ENCODE assay signal across 13 cellular contexts in genomic region chr16:89473136-89473712, GRCh38. TPM values are rescaled to one million over a fixed set of nuclear protein-coding genes. Genes with fewer than 3 reads are reported as not detected.
DNase-seq lines count a peak whose midpoint lies in the region; ATAC-seq and TF ChIP-seq lines count a peak whose summit lies in the region.
"Had no signal": no experiment of that assay in that cellular context is flagged by ENCODE, and none has a peak within 500 bp of the region (broad histone marks: within the 10 kb centered on the region; RNA-seq: fewer than 3 reads in every experiment).

No MANE protein-coding gene starts in this region.

- H3K79me2 ChIP-seq in GM23338 (replicated peaks; ENCODE audit: insufficient read depth): peaks cover 100% of the 10 kb centered on the region
- peaks cover 100% of the 10 kb centered on the region for H3K79me2 ChIP-seq in mammary epithelial cell (ENCODE audit: insufficient read depth, low read length)

- H3K9me3 Mint-ChIP-seq in CD4-positive, alpha-beta T cell: peaks cover 2% of the 10 kb centered on the region
- no peaks in the 10 kb centered on the region; the same call in 2 of the 3 replicates for H3K9me3 Mint-ChIP-seq in GM23338
- H3K9me3 Mint-ChIP-seq in natural killer cell treated with Interleukin-12 subunit alpha and Interleukin-12 subunit beta and Interleukin-15 and Interleukin-18, amount 100 ng/mL, for 72 hours: no peaks in the 10 kb centered on the region
- H3K9me3 Mint-ChIP-seq: nephron had no signal

- ATAC-seq in CD4-positive, alpha-beta T cell (ENCODE audit: poor library complexity): no peak
- ATAC-seq in GM23338: no peak
- ATAC-seq in natural killer cell treated with Interleukin-12 subunit alpha and Interleukin-12 subunit beta and Interleukin-15 and Interleukin-18, amount 100 ng/mL, for 72 hours: no peak

- CTCF ChIA-PET in CD4-positive, alpha-beta T cell (lab: Charles Lee): no interaction called here
- CTCF ChIA-PET in mammary epithelial cell (lab: Charles Lee; ENCODE audit: low non-redundant PET): no interaction called here

- no peak overlapping the region for H3K9ac ChIP-seq in mammary epithelial cell (ENCODE audit: insufficient read depth, low read length)

- no peaks in the 10 kb centered on the region for H3K9me3 ChIP-seq in CD4-positive, alpha-beta T cell (ENCODE audit: control insufficient read depth, low read length)
- no peaks in the 10 kb centered on the region for H3K9me3 ChIP-seq in mammary epithelial cell (replicated peaks; ENCODE audit: insufficient read depth, low read length)

- no peak overlapping the region for H3K27ac ChIP-seq in CD4-positive, alpha-beta T cell (ENCODE audit: low read depth, low read length)
- H3K27ac ChIP-seq in GM23338 (ENCODE audit: low read depth) (peak overlapping the region; percentile 45; the same call in 1 of the 2 replicates), mammary epithelial cell (ENCODE audit: insufficient read depth, low read depth, low read length) (peak overlapping the region; percentile 93)
- H3K27ac ChIP-seq: brain microvascular endothelial cell, SK-N-MC had no signal

- intact Hi-C loops in CD4-positive, alpha-beta T cell (cut with DNase I, micrococcal nuclease): no loop called here
- intact Hi-C loops in mammary epithelial cell (cut with micrococcal nuclease): no loop called here

- in situ Hi-C loops in mammary epithelial cell (cut with MboI; ENCODE audit: low sequenced_read_pairs in 2 of 2): no loop called here

- H3K4me1 ChIP-seq in GM23338 (ENCODE audit: insufficient read depth) (peaks cover 50% of the 10 kb centered on the region), mammary epithelial cell (ENCODE audit: insufficient read depth, low read length) (peaks cover 71% of the 10 kb centered on the region)

- no peak overlapping the region for H3K4me2 ChIP-seq in GM23338
- peak overlapping the region; percentile 15 for H3K4me2 ChIP-seq in mammary epithelial cell (ENCODE audit: insufficient read depth, low read depth, low read length)

- H3K4me3 ChIP-seq in GM23338: no peak overlapping the region
- H3K4me3 ChIP-seq in mammary epithelial cell (replicated peaks in 1 of 3; ENCODE audit: insufficient read depth in 1 of 3, low read depth in 2 of 3, low read length in 3 of 3): no peak overlapping the region
- H3K4me3 ChIP-seq: SK-N-MC had no signal

- POLR2A ChIA-PET in CD4-positive, alpha-beta T cell (lab: Charles Lee): interaction anchor here (1.5 to 2.0 kb wide), 4 partner anchors 11 to 35 kb away, joined by 5 to 9 read pairs (median 8); partner anchors contain the start of gene SPG7

- H3F3A ChIP-seq in GM23338 (replicated peaks; ENCODE audit: low read depth): peaks cover 6% of the 10 kb centered on the region; the same call in 1 of the 2 replicates

- BruUV-seq in mammary epithelial cell (replicated peaks; lab: Mats Ljungman, UMichigan): no TSS peak

- H3K4me1 Mint-ChIP-seq in CD4-positive, alpha-beta T cell (ENCODE audit: low read depth): peaks cover 77% of the 10 kb centered on the region
- H3K4me1 Mint-ChIP-seq in GM23338: peaks cover 51% of the 10 kb centered on the region
- peaks cover 56 to 60% of the 10 kb centered on the region in 2 donors for H3K4me1 Mint-ChIP-seq in natural killer cell treated with Interleukin-12 subunit alpha and Interleukin-12 subunit beta and Interleukin-15 and Interleukin-18, amount 100 ng/mL, for 72 hours (ENCODE audit: low read depth in 2 of 2)

- H4K20me1 ChIP-seq in GM23338 (replicated peaks; ENCODE audit: insufficient read depth): peaks cover 97% of the 10 kb centered on the region
- peaks cover 15% of the 10 kb centered on the region for H4K20me1 ChIP-seq in mammary epithelial cell (ENCODE audit: insufficient read depth, low read length)

- no peak for TF ChIP-seq CTCF in CD4-positive, alpha-beta T cell (IDR thresholded peaks at IDR 0.05)
- TF ChIP-seq CTCF in GM23338 (conservative IDR thresholded peaks at IDR 0.05; ENCODE audit: low read depth in 2 of 2): no peak
- no peak for TF ChIP-seq CTCF in mammary epithelial cell (conservative IDR thresholded peaks at IDR 0.05 in 1 of 2, IDR thresholded peaks at IDR 0.05 in 1 of 2; ENCODE audit: extremely low read depth in 1 of 2, insufficient read depth in 1 of 2, low read depth in 1 of 2, low read length in 2 of 2)

- DNase-seq in CD4-positive, alpha-beta T cell: no peak
- no peak for DNase-seq in GM23338 (ENCODE audit: low spot score)
- no peak for DNase-seq in mammary epithelial cell
- no peak for DNase-seq in natural killer cell treated with Interleukin-12 subunit alpha and Interleukin-12 subunit beta and Interleukin-15 and Interleukin-18, amount 100 ng/mL, for 72 hours (ENCODE audit: low spot score)
- no peak for DNase-seq in cerebellar nuclear complex (lab: John Stamatoyannopoulos, UW)
- no peak for DNase-seq in NOMO-1 treated with DMSO at 0.1 percent for 48 hours (lab: John Stamatoyannopoulos, UW; ENCODE audit: unreplicated experiment)
- DNase-seq in stimulated activated CD4-positive, alpha-beta T cell treated with anti-CD3 and anti-CD28 coated beads, Interleukin-15, amount 100 ng/mL, for 24 hours: no peak
- DNase-seq: H7; left colon; NK-92 treated with Interleukin-12 subunit alpha and Interleukin-12 subunit beta, amount 100 ng/mL, for 24 hours had no signal

- no peaks in the 10 kb centered on the region for H3K27me3 Mint-ChIP-seq in CD4-positive, alpha-beta T cell
- peaks cover 8% of the 10 kb centered on the region for H3K27me3 Mint-ChIP-seq in GM23338 (ENCODE audit: insufficient read depth, low read depth, poor library complexity)
- H3K27me3 Mint-ChIP-seq in natural killer cell treated with Interleukin-12 subunit alpha and Interleukin-12 subunit beta and Interleukin-15 and Interleukin-18, amount 100 ng/mL, for 72 hours: no peaks in the 10 kb centered on the region

- no peak overlapping the region for H2AFZ ChIP-seq in GM23338
- no peak overlapping the region for H2AFZ ChIP-seq in mammary epithelial cell (ENCODE audit: low read depth, low read length)

- H3K36me3 Mint-ChIP-seq in CD4-positive, alpha-beta T cell (ENCODE audit: low read depth): peaks cover 17% of the 10 kb centered on the region
- H3K36me3 Mint-ChIP-seq in GM23338 (ENCODE audit: low read depth): peaks cover 8% of the 10 kb centered on the region
- H3K36me3 Mint-ChIP-seq in natural killer cell treated with Interleukin-12 subunit alpha and Interleukin-12 subunit beta and Interleukin-15 and Interleukin-18, amount 100 ng/mL, for 72 hours: no peaks in the 10 kb centered on the region

- H3K27ac Mint-ChIP-seq in CD4-positive, alpha-beta T cell: peak overlapping the region; percentile 71
- no peak overlapping the region for H3K27ac Mint-ChIP-seq in GM23338
- H3K27ac Mint-ChIP-seq in natural killer cell treated with Interleukin-12 subunit alpha and Interleukin-12 subunit beta and Interleukin-15 and Interleukin-18, amount 100 ng/mL, for 72 hours: peak overlapping the region; percentile 44 to 80
- H3K27ac Mint-ChIP-seq: nephron had no signal

- H3K27me3 ChIP-seq in CD4-positive, alpha-beta T cell (ENCODE audit: control insufficient read depth, insufficient read depth, low read length): no peaks in the 10 kb centered on the region
- H3K27me3 ChIP-seq in GM23338 (ENCODE audit: insufficient read depth): no peaks in the 10 kb centered on the region
- H3K27me3 ChIP-seq in mammary epithelial cell (ENCODE audit: insufficient read depth, low read length): no peaks in the 10 kb centered on the region
- H3K27me3 ChIP-seq: brain microvascular endothelial cell had no signal

- peak overlapping the region; percentile 72 for H3K4me3 Mint-ChIP-seq in CD4-positive, alpha-beta T cell
- H3K4me3 Mint-ChIP-seq in GM23338: no peak overlapping the region
- peak overlapping the region; percentile 57 for H3K4me3 Mint-ChIP-seq in natural killer cell treated with Interleukin-12 subunit alpha and Interleukin-12 subunit beta and Interleukin-15 and Interleukin-18, amount 100 ng/mL, for 72 hours
- H3K4me3 Mint-ChIP-seq: nephron had no signal

- 94% methylated on average over 7 of the region's 7 CpGs for WGBS in mammary epithelial cell (ENCODE audit: low coverage, missing lambda C conversion rate)

- H3K9me2 ChIP-seq in GM23338 (ENCODE audit: insufficient read depth): no peaks in the 10 kb centered on the region

- dilution Hi-C loops in mammary epithelial cell (cut with HindIII; ENCODE audit: low sequenced_read_pairs): loop anchor here (5.0 kb wide), 1 partner anchor 71 kb away; no protein-coding TSS in a partner anchor

- H3K36me3 ChIP-seq in GM23338 (ENCODE audit: insufficient read depth): 0 out of 2 replicates have a peak, but pooled peaks cover 4% of the 10 kb centered on the region
- H3K36me3 ChIP-seq in mammary epithelial cell (ENCODE audit: insufficient read depth, low read length): no peaks in the 10 kb centered on the region
- H3K36me3 ChIP-seq: brain microvascular endothelial cell had no signal

TF ChIP-seq in GM23338, 12 proteins besides CTCF, POLR2A, EP300 and RAD21:
- TF ChIP-seq STAT1 (IDR thresholded peaks at IDR 0.05; ENCODE audit: unreplicated experiment): no peak
- TF ChIP-seq ZNF331 (CRISPR knock-in tag; IDR thresholded peaks at IDR 0.05; ENCODE audit: low read depth): no peak

RNA-seq across cellular contexts. Expression of gene ANKRD11, which starts 17.1 kb away (rescaled TPM):
- 100 to 1,000 TPM; 200 to 211 TPM for total RNA-seq in CD4-positive, alpha-beta T cell
- 114 and 159 TPM in 2 replicates for total RNA-seq in GM23338 (2014; rRNA removed; shearing (Covaris generic))
- polyA plus RNA-seq in GM23338 (2016; fragmentation: Nextera tagmentation; extraction: Ambion mirVana) (130 and 140 TPM in 2 replicates), mammary epithelial cell (48.1 TPM)
- total RNA-seq in mammary epithelial cell: 100 to 1,000 TPM in 1 of 2 donors, 10 to 100 TPM in 1; 97.4 to 224 TPM
- 113 TPM for polyA minus RNA-seq in mammary epithelial cell
- total RNA-seq in natural killer cell treated with Interleukin-12 subunit alpha and Interleukin-12 subunit beta and Interleukin-15 and Interleukin-18, amount 100 ng/mL, for 72 hours: 100 to 1,000 TPM; 197 to 320 TPM

RNA-seq across cellular contexts. Expression of gene SPG7, which starts 35.0 kb away (rescaled TPM):
- 100 to 1,000 TPM; 163 to 167 TPM for total RNA-seq in CD4-positive, alpha-beta T cell
- 267 and 326 TPM in 2 replicates for total RNA-seq in GM23338 (2014; rRNA removed; shearing (Covaris generic))
- polyA plus RNA-seq in GM23338 (2016; fragmentation: Nextera tagmentation; extraction: Ambion mirVana) (69.4 and 77.1 TPM in 2 replicates), mammary epithelial cell (49.6 TPM)
- 100 to 1,000 TPM in 1 of 2 donors, 10 to 100 TPM in 1; 91.9 to 102 TPM for total RNA-seq in mammary epithelial cell
- polyA minus RNA-seq in mammary epithelial cell: 86.2 TPM
- total RNA-seq in natural killer cell treated with Interleukin-12 subunit alpha and Interleukin-12 subunit beta and Interleukin-15 and Interleukin-18, amount 100 ng/mL, for 72 hours: 100 to 1,000 TPM in 1 of 2 donors, 10 to 100 TPM in 1; 88.6 to 188 TPM
